15 cellular contexts compared by ENCODE assay signal in the genomic region with DNA sequence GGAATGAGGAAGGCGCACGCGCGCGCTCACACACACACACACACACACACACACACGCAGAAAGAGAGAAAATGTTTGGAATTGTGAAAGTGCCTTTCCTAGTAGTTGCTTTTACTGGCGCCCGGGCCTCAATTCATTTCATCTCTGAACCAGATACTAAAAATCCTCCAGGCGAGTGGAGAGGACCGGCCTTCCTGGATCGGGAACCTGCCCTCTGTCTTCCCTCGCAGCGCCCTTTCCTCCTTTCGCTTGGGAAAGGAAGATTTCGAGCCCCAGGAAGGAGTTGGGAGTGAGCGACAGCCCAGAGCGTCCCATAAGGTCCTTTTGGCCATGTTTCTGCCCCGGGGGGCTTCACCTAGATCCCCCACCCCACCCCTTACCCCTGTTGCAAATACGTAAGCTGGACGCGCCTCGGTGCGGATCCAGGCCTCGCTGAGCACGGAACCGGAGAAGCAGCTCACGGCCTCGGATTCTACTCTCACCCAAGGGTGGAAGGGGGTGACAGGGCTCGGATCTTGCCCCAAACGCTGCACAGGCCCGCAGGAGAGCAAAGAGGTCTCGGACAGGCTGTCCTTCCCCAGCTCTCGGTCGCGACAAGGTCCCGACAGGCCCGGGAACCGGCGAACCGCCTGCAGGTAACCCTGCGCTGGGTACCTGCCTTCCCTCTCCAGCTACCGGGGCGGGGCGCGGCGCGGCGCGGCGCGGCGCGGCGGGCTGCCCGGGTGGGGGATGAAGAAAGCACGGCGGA. TPM values are rescaled to one million over a fixed set of nuclear protein-coding genes. Genes with fewer than 3 reads are reported as not detected.
DNase-seq lines count a peak whose midpoint lies in the region; ATAC-seq and TF ChIP-seq lines count a peak whose summit lies in the region.
"Had no signal": no experiment of that assay in that cellular context is flagged by ENCODE, and none has a peak within 500 bp of the region (broad histone marks: within the 10 kb centered on the region; RNA-seq: fewer than 3 reads in every experiment).

No MANE protein-coding gene starts in this region.

- H3K9me3 ChIP-seq in left ventricle myocardium inferior (replicated peaks): no peaks in the 10 kb centered on the region
- no peaks in the 10 kb centered on the region for H3K9me3 ChIP-seq in fibroblast of lung (ENCODE audit: control insufficient read depth, insufficient read depth, low read depth, low read length)
- H3K9me3 ChIP-seq: transverse colon had no signal

- H2AFZ ChIP-seq in fibroblast of lung (ENCODE audit: low read length): peak overlapping the region; percentile 70

- no peak overlapping the region for H3K27ac Mint-ChIP-seq in nephron progenitor cell
- H3K27ac Mint-ChIP-seq in activated CD4-positive, alpha-beta T cell treated with anti-CD3 and anti-CD28 coated beads, Interleukin-2, amount 10 ng/mL, durations not matched to agents 7 days and 5 days: no peak overlapping the region
- H3K27ac Mint-ChIP-seq: activated B cell treated with CpG ODN at 0.5 μM for 24 hours had no signal

- H3K9me3 Mint-ChIP-seq in nephron progenitor cell: no peaks in the 10 kb centered on the region
- H3K9me3 Mint-ChIP-seq in activated CD4-positive, alpha-beta T cell treated with anti-CD3 and anti-CD28 coated beads, Interleukin-2, amount 10 ng/mL, durations not matched to agents 7 days and 5 days: no peaks in the 10 kb centered on the region
- H3K9me3 Mint-ChIP-seq: activated B cell treated with CpG ODN at 0.5 μM for 24 hours had no signal

- H3K4me1 Mint-ChIP-seq in nephron progenitor cell: peaks cover 80% of the 10 kb centered on the region
- no peaks in the 10 kb centered on the region for H3K4me1 Mint-ChIP-seq in activated CD4-positive, alpha-beta T cell treated with anti-CD3 and anti-CD28 coated beads, Interleukin-2, amount 10 ng/mL, durations not matched to agents 7 days and 5 days
- H3K4me1 Mint-ChIP-seq: activated B cell treated with CpG ODN at 0.5 μM for 24 hours had no signal

- POLR2A ChIA-PET in activated CD4-positive, alpha-beta T cell treated with anti-CD3 and anti-CD28 coated beads, Interleukin-2, amount 10 ng/mL, durations not matched to agents 7 days and 5 days (lab: Charles Lee): no interaction called here

- H3K27me3 Mint-ChIP-seq in nephron progenitor cell (ENCODE audit: low read depth, poor library complexity): peaks cover 98% of the 10 kb centered on the region
- peaks cover 90% of the 10 kb centered on the region for H3K27me3 Mint-ChIP-seq in activated CD4-positive, alpha-beta T cell treated with anti-CD3 and anti-CD28 coated beads, Interleukin-2, amount 10 ng/mL, durations not matched to agents 7 days and 5 days

- no peak for TF ChIP-seq CTCF in left ventricle myocardium inferior (IDR thresholded peaks at IDR 0.05; ENCODE audit: borderline replicate concordance)
- no peak for TF ChIP-seq CTCF in fibroblast of lung (conservative IDR thresholded peaks at IDR 0.05 in 1 of 2, IDR thresholded peaks at IDR 0.05 in 1 of 2; ENCODE audit: low read depth in 1 of 2, low read length in 2 of 2)
- no peak for TF ChIP-seq CTCF in nephron progenitor cell (IDR thresholded peaks at IDR 0.05)

- intact Hi-C loops in left ventricle myocardium inferior (cut with micrococcal nuclease): no loop called here
- intact Hi-C loops in Right ventricle myocardium inferior (cut with DNase I): loop anchor here (10.0 kb wide), 1 partner anchor 343 kb away; no protein-coding TSS in a partner anchor

- no peak for DNase-seq in left ventricle myocardium inferior
- DNase-seq in Right ventricle myocardium inferior (ENCODE audit: missing footprints): no peak
- peak in 1 of 2 donors; percentile 61 for DNase-seq in fibroblast of lung (ENCODE audit: low read depth in 2 of 2)
- no peak for DNase-seq in nephron progenitor cell
- DNase-seq in activated CD4-positive, alpha-beta T cell treated with anti-CD3 and anti-CD28 coated beads, Interleukin-2, amount 10 ng/mL, durations not matched to agents 7 days and 5 days: no peak
- DNase-seq: activated B cell treated with CpG ODN at 0.5 μM for 24 hours; activated effector memory CD4-positive, alpha-beta T cell treated with Interleukin-2 at 50 U/mL for 16 hours; effector CD8-positive, alpha-beta T cell; midbrain; stimulated activated CD4-positive, alpha-beta T cell treated with anti-CD3 and anti-CD28 coated beads, Interleukin-4, amount 100 ng/mL, for 4 hours; transverse colon had no signal

- CTCF ChIA-PET in activated CD4-positive, alpha-beta T cell treated with anti-CD3 and anti-CD28 coated beads, Interleukin-2, amount 10 ng/mL, durations not matched to agents 7 days and 5 days (lab: Charles Lee): interaction anchor here (0.6 kb wide), 1 partner anchor 17 kb away, joined by 3 read pairs; no protein-coding TSS in a partner anchor

- H3K36me3 ChIP-seq in left ventricle myocardium inferior: no peaks in the 10 kb centered on the region
- no peaks in the 10 kb centered on the region for H3K36me3 ChIP-seq in fibroblast of lung (ENCODE audit: control insufficient read depth, insufficient read depth, low read length)
- H3K36me3 ChIP-seq: transverse colon had no signal

- H3K9ac ChIP-seq in fibroblast of lung (ENCODE audit: insufficient read depth, low read length): peak overlapping the region; percentile 75

- H4K20me1 ChIP-seq in fibroblast of lung (ENCODE audit: control insufficient read depth, extremely low read depth, insufficient read depth, low read length): no peaks in the 10 kb centered on the region

- H3K27ac ChIP-seq in left ventricle myocardium inferior (replicated peaks) (peak overlapping the region; percentile 25), fibroblast of lung (ENCODE audit: insufficient read depth, low read length) (peak overlapping the region; percentile 90)
- H3K27ac ChIP-seq: transverse colon had no signal

- peaks cover 19% of the 10 kb centered on the region for H3K4me1 ChIP-seq in left ventricle myocardium inferior
- peaks cover 18% of the 10 kb centered on the region for H3K4me1 ChIP-seq in fibroblast of lung (ENCODE audit: control insufficient read depth, extremely low read depth, insufficient read depth, low read length)

- no peak for ATAC-seq in Right ventricle myocardium inferior
- no peak for ATAC-seq in HG03175 (IDR thresholded peaks at IDR 0.05; ENCODE audit: unreplicated experiment)
- no peak for ATAC-seq in HG03460 (IDR thresholded peaks at IDR 0.05; ENCODE audit: unreplicated experiment)
- no peak for ATAC-seq in HG02798 (IDR thresholded peaks at IDR 0.05; ENCODE audit: poor library complexity, unreplicated experiment)
- ATAC-seq: Panc1 had no signal

- peaks cover 6% of the 10 kb centered on the region for H3K79me2 ChIP-seq in fibroblast of lung (ENCODE audit: control insufficient read depth, insufficient read depth, low read length)

- H3K4me3 ChIP-seq in left ventricle myocardium inferior: peak overlapping the region; percentile 61
- H3K4me3 ChIP-seq in fibroblast of lung (replicated peaks in 1 of 4; ENCODE audit: control extremely low read depth in 1 of 4, insufficient read depth in 1 of 4, low read depth in 3 of 4, low read length in 4 of 4): peak overlapping the region; percentile 61 to 81 (median 69)

- no peaks in the 10 kb centered on the region for H3K36me3 Mint-ChIP-seq in nephron progenitor cell (ENCODE audit: low read depth)
- no peaks in the 10 kb centered on the region for H3K36me3 Mint-ChIP-seq in activated CD4-positive, alpha-beta T cell treated with anti-CD3 and anti-CD28 coated beads, Interleukin-2, amount 10 ng/mL, durations not matched to agents 7 days and 5 days (ENCODE audit: low read depth)

- H3K4me2 ChIP-seq in fibroblast of lung (ENCODE audit: extremely low read depth, insufficient read depth, low read length): peak overlapping the region; percentile 93

- peaks cover 100% of the 10 kb centered on the region for H3K27me3 ChIP-seq in left ventricle myocardium inferior (ENCODE audit: low read depth)
- H3K27me3 ChIP-seq in fibroblast of lung (ENCODE audit: control insufficient read depth, insufficient read depth, low read length): no peaks in the 10 kb centered on the region

- peak overlapping the region; percentile 82 for H3K4me3 Mint-ChIP-seq in nephron progenitor cell
- H3K4me3 Mint-ChIP-seq in activated CD4-positive, alpha-beta T cell treated with anti-CD3 and anti-CD28 coated beads, Interleukin-2, amount 10 ng/mL, durations not matched to agents 7 days and 5 days: no peak overlapping the region
- H3K4me3 Mint-ChIP-seq: activated B cell treated with CpG ODN at 0.5 μM for 24 hours had no signal

RNA-seq across cellular contexts. Expression of a gene that starts 8.0 kb away (rescaled TPM):
- total RNA-seq in left ventricle myocardium inferior (27.2 TPM), Right ventricle myocardium inferior (11.9 TPM), fibroblast of lung (39.5 and 66.4 TPM in 2 replicates)
- 19.9 and 33.0 TPM in 2 replicates for polyA plus RNA-seq in fibroblast of lung
- polyA plus RNA-seq in fibroblast of lung (2012): 20.4 and 31.2 TPM in 2 replicates
- 14.4 and 23.9 TPM in 2 replicates for polyA minus RNA-seq in fibroblast of lung (ENCODE audit: low replicate concordance)
- not detected for total RNA-seq in activated CD4-positive, alpha-beta T cell treated with anti-CD3 and anti-CD28 coated beads, Interleukin-2, amount 10 ng/mL, durations not matched to agents 7 days and 5 days
- total RNA-seq: activated B cell treated with CpG ODN at 0.5 μM for 24 hours had no signal

Comparison
In these comparisons a context has a peak if more than half of its experiments do, and no peak if none do; other contexts are left out.
1. RNA of a gene that starts 8.0 kb away (total RNA-seq): 39.5 to 66.4 TPM in fibroblast of lung, 27.2 TPM in left ventricle myocardium inferior (single experiment) and 11.9 TPM in Right ventricle myocardium inferior (single experiment); not detected in activated CD4-positive, alpha-beta T cell treated with anti-CD3 and anti-CD28 coated beads, Interleukin-2, amount 10 ng/mL, durations not matched to agents 7 days and 5 days; every median in the first group is over 10 times any median in the second.